In the genomic region with DNA sequence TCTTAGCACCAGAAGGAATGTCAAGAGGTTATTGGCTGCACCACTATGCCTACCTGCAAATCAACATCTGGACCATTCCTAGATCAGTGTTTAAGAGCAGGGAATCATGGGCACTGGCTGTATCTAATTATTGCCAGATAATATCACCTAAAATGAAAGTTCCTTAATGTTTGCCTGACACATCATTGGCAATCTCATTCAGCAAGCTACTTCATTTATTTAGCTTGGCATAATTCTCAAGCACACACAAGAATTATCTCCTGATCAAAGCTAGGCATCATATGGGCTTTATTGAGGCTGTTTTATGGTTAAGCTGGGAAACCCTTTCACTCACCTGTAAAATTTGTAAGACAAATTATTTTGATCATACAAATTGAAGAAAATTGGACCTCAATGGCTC, we compare ENCODE assay signal across 15 cellular contexts.
DNase-seq lines count a peak whose midpoint lies in the region; ATAC-seq and TF ChIP-seq lines count a peak whose summit lies in the region.
"Had no signal": no experiment of that assay in that cellular context is flagged by ENCODE, and none has a peak within 500 bp of the region (broad histone marks: within the 10 kb centered on the region; RNA-seq: fewer than 3 reads in every experiment).

No MANE protein-coding gene starts in this region.

- peak; percentile 8 for DNase-seq in NCI-H2171 treated with DMSO at 0.1 percent for 48 hours (lab: John Stamatoyannopoulos, UW)
- no peak for DNase-seq in NCI-H2171 (lab: John Stamatoyannopoulos, UW)
- DNase-seq in LNCaP clone FGC (ENCODE audit: low read depth): peak; percentile 97
- DNase-seq in SIG-M5 treated with dmso at 0.1 percent for 504 hours (lab: John Stamatoyannopoulos, UW; ENCODE audit: unreplicated experiment): no peak
- no peak for DNase-seq in activated naive CD4-positive, alpha-beta T cell treated with Interleukin-2 at 50 U/mL for 16 hours
- DNase-seq: 8988T; Calu3; CD4-positive, alpha-beta memory T cell; DMS79 treated with DMSO at 0.1 percent for 48 hours; GF-D8; HCEC 1CT had no signal

- no peak for ATAC-seq in HG03045 (IDR thresholded peaks at IDR 0.05; ENCODE audit: unreplicated experiment)
- ATAC-seq: GM23338 had no signal

- TF ChIP-seq CTCF in LNCaP clone FGC (IDR thresholded peaks at IDR 0.05; ENCODE audit: control insufficient read depth, extremely low read depth, insufficient read depth): no peak
- no peak for TF ChIP-seq CTCF in VCaP (conservative IDR thresholded peaks at IDR 0.05)

- no peak overlapping the region for H3K4me3 ChIP-seq in LNCaP clone FGC (ENCODE audit: low read depth, low read length)
- H3K4me3 ChIP-seq: BLaER1, GM23338 had no signal

- peak overlapping the region; percentile 61 for H3K27ac ChIP-seq in VCaP
- H3K27ac ChIP-seq: BLaER1 had no signal

Comparison
In these comparisons a context has a peak if more than half of its experiments do, and no peak if none do; other contexts are left out.
1. DNase-seq: peak in NCI-H2171 treated with DMSO at 0.1 percent for 48 hours (single experiment) and LNCaP clone FGC (single experiment); none in NCI-H2171 (single experiment), SIG-M5 treated with dmso at 0.1 percent for 504 hours (single experiment) and activated naive CD4-positive, alpha-beta T cell treated with Interleukin-2 at 50 U/mL for 16 hours (single experiment).